ENCODE assay signal across 8 cellular contexts in genomic region chr13:77328819-77329132, GRCh38. TPM values are rescaled to one million over a fixed set of nuclear protein-coding genes. Genes with fewer than 3 reads are reported as not detected.
DNase-seq lines count a peak whose midpoint lies in the region; ATAC-seq, FAIRE-seq and TF ChIP-seq lines count a peak whose summit lies in the region.

No MANE protein-coding gene starts in this region.

- ATAC-seq in GM18867 (IDR thresholded peaks at IDR 0.05; ENCODE audit: unreplicated experiment) = peak; percentile 5
- ATAC-seq in HG02623 (IDR thresholded peaks at IDR 0.05; ENCODE audit: unreplicated experiment) = peak; percentile 2
- no peak for ATAC-seq in right cardiac atrium

- peak overlapping the region; percentile 98 for H3K4me3 ChIP-seq in SK-N-MC
- peak overlapping the region; percentile 76 for H3K4me3 ChIP-seq in right cardiac atrium (ENCODE audit: low read length)
- peak overlapping the region; percentile 67 to 94 (median 82) for H3K4me3 ChIP-seq in stomach

- intact Hi-C loops in right cardiac atrium (cut with DNase I) = loop anchor here in 2 of 4 donors (5.0 kb wide), 2 partner anchors 134 to 149 kb away; no protein-coding TSS in a partner anchor
- intact Hi-C loops in stomach (cut with DNase I; ENCODE audit: low total_unique reads) = no loop called here

- H3K9me3 ChIP-seq in SK-N-MC (ENCODE audit: low read depth, low read length) (no peaks in the 10 kb centered on the region), right cardiac atrium (ENCODE audit: control insufficient read depth, low read length) (no peaks in the 10 kb centered on the region), stomach (no peaks in the 10 kb centered on the region)

- H3K27me3 ChIP-seq in right cardiac atrium (ENCODE audit: control insufficient read depth, insufficient read depth) (no peaks in the 10 kb centered on the region), stomach (no peaks in the 10 kb centered on the region)

- TF ChIP-seq POLR2A in stomach (IDR thresholded peaks at IDR 0.05) = no peak

- H3K4me1 ChIP-seq in right cardiac atrium (ENCODE audit: control insufficient read depth, insufficient read depth, low read length) (peaks cover 5% of the 10 kb centered on the region), stomach (peaks cover 8 to 44% (median 39%) of the 10 kb centered on the region in 4 donors)

- no peak for TF ChIP-seq EP300 in stomach (IDR thresholded peaks at IDR 0.05)

- no peak for FAIRE-seq in RCC 7860 (lab: Jason Lieb, UNC)

- peak overlapping the region; percentile 35 for H3K9ac ChIP-seq in SK-N-MC (ENCODE audit: insufficient read length)

- H3K36me3 ChIP-seq in SK-N-MC (ENCODE audit: insufficient read depth, low read length) (no peaks in the 10 kb centered on the region), stomach (no peaks in the 10 kb centered on the region)

- WGBS in right cardiac atrium = 4% methylated on average over 4 of the region's 4 CpGs
- 0 to 4% (median 2%) methylated on average over 3 to 4 of the region's 4 CpGs for WGBS in stomach, 5 donors

- no peak for TF ChIP-seq CTCF in stomach (IDR thresholded peaks at IDR 0.05)

- H3K27ac ChIP-seq in SK-N-MC = peak overlapping the region; percentile 17
- H3K27ac ChIP-seq in right cardiac atrium (ENCODE audit: low read length) = peak overlapping the region; percentile 89
- H3K27ac ChIP-seq in stomach = peak overlapping the region; percentile 78 to 93 (median 88)

- DNase-seq in SK-N-MC (ENCODE audit: low read depth, low spot score) = no peak
- DNase-seq in right cardiac atrium = no peak
- no peak for DNase-seq in stomach
- no peak for DNase-seq in RCC 7860 (ENCODE audit: low spot score)
- DNase-seq in ureter (ENCODE audit: low spot score) = no peak
- no peak for DNase-seq in NCI-H2171 treated with DMSO at 0.1 percent for 48 hours (lab: John Stamatoyannopoulos, UW)

RNA-seq across cellular contexts. Expression of gene MYCBP2, which starts 1.9 kb away (rescaled TPM):
- total RNA-seq in right cardiac atrium (10 to 100 TPM; 53.3 to 88.1 (median 75.5) TPM), stomach (100 to 1,000 TPM in 4 of 5 donors, 10 to 100 TPM in 1; 25.0 to 194 (median 113) TPM), ureter (90.3 TPM)
- polyA plus RNA-seq in right cardiac atrium (28.0 TPM), stomach (10 to 100 TPM; 15.6 to 28.0 (median 19.4) TPM)

Comparison
In these comparisons a context has a peak if more than half of its experiments do, and no peak if none do; other contexts are left out.
1. ATAC-seq: peak in GM18867 (single experiment) and HG02623 (single experiment); none in right cardiac atrium (0 of 2).
2. H3K27ac ChIP-seq: peak in every context shown above with its lines; median percentile 89 in right cardiac atrium; 88 in stomach; 17 in SK-N-MC.
3. Peak in every context shown above with its lines, with median percentiles within 50 percentile points of each other: H3K4me3 ChIP-seq.